23 cellular contexts compared by ENCODE assay signal in genomic region chr7:110894111-110894510, GRCh38.
A peak's percentile ranks its signal among the peaks of the same experiment; 100 is the strongest.
DNase-seq lines count a peak whose midpoint lies in the region; ATAC-seq lines count a peak whose summit lies in the region.
"Had no signal": no experiment of that assay in that cellular context is flagged by ENCODE, and none has a peak within 500 bp of the region (broad histone marks: within the 10 kb centered on the region; RNA-seq: fewer than 3 reads in every experiment).

No MANE protein-coding gene starts in this region.

- no peak overlapping the region for H2BK15ac ChIP-seq in mesenchymal stem cell (ENCODE audit: low read depth, poor library complexity, severe bottlenecking)

- no peak overlapping the region for H4K91ac ChIP-seq in mesenchymal stem cell (ENCODE audit: low read length)

- no peak overlapping the region for H2BK12ac ChIP-seq in mesenchymal stem cell (ENCODE audit: low read length in 2 of 2)

- WGBS in mesenchymal stem cell: 91% methylated on average over 1 of the region's 1 CpG

- peaks cover 7% of the 10 kb centered on the region for H3K36me3 Mint-ChIP-seq in activated naive CD4-positive, alpha-beta T cell treated with anti-CD3 and anti-CD28 coated beads, Interleukin-2, amount 50 U/mL, for 24 hours
- H3K36me3 Mint-ChIP-seq in activated naive CD4-positive, alpha-beta T cell treated with anti-CD3 and anti-CD28 coated beads for 36 hours (ENCODE audit: low read depth): peaks cover 7% of the 10 kb centered on the region
- peaks cover 12% of the 10 kb centered on the region for H3K36me3 Mint-ChIP-seq in activated T-helper 1 cell treated with anti-CD3 and anti-CD28 coated beads, Interleukin-12 subunit alpha, Interleukin-12 subunit beta, Interleukin-2, Interleukin-4 antibody, amounts not matched to agents 30 ng/mL and 10 ng/mL and 1 ng/mL, durations not matched to agents 14 hours and 24 hours and 36 hours (ENCODE audit: low read depth)
- H3K36me3 Mint-ChIP-seq in activated naive CD8-positive, alpha-beta T cell: peaks cover 12% of the 10 kb centered on the region
- no peaks in the 10 kb centered on the region for H3K36me3 Mint-ChIP-seq in stimulated activated naive B cell treated with anti-CD40 and anti-IgM and Interleukin-4, amounts not matched to agents 10 μg/mL and 1 μg/mL and 100 μg/mL, for 72 hours
- H3K36me3 Mint-ChIP-seq: CD14-positive monocyte had no signal

- H2AK5ac ChIP-seq in mesenchymal stem cell (ENCODE audit: low read length, severe bottlenecking): no peak overlapping the region

- H2AFZ ChIP-seq in mesenchymal stem cell (ENCODE audit: low read depth, low read length): no peak overlapping the region
- H2AFZ ChIP-seq: GM23248 had no signal

- no peak overlapping the region for H3K4me2 ChIP-seq in mesenchymal stem cell (ENCODE audit: low read length, poor library complexity, severe bottlenecking)
- H3K4me2 ChIP-seq: A549; BLaER1 treated with 17β-estradiol and CSF1 and Interleukin-3, amounts not matched to agents 10 nM and 100 nM had no signal

- no peak for ATAC-seq in stimulated activated naive B cell treated with anti-CD40 and anti-IgM and Interleukin-4, amounts not matched to agents 10 μg/mL and 1 μg/mL and 100 μg/mL, for 72 hours (replicated peaks)
- ATAC-seq: A549 had no signal

- H3K79me1 ChIP-seq in mesenchymal stem cell (replicated peaks; ENCODE audit: low read length, poor library complexity, severe bottlenecking): no peaks in the 10 kb centered on the region

- no peak overlapping the region for H4K8ac ChIP-seq in mesenchymal stem cell (ENCODE audit: low read length)

- H3K27ac Mint-ChIP-seq in activated naive CD4-positive, alpha-beta T cell treated with anti-CD3 and anti-CD28 coated beads, Interleukin-2, amount 50 U/mL, for 24 hours: peak overlapping the region; percentile 97
- H3K27ac Mint-ChIP-seq in activated naive CD4-positive, alpha-beta T cell treated with anti-CD3 and anti-CD28 coated beads for 36 hours: no peak overlapping the region
- peak overlapping the region; percentile 21 for H3K27ac Mint-ChIP-seq in activated T-helper 1 cell treated with anti-CD3 and anti-CD28 coated beads, Interleukin-12 subunit alpha, Interleukin-12 subunit beta, Interleukin-2, Interleukin-4 antibody, amounts not matched to agents 30 ng/mL and 10 ng/mL and 1 ng/mL, durations not matched to agents 14 hours and 24 hours and 36 hours
- H3K27ac Mint-ChIP-seq in activated naive CD8-positive, alpha-beta T cell: peak overlapping the region; percentile 71
- H3K27ac Mint-ChIP-seq in stimulated activated naive B cell treated with anti-CD40 and anti-IgM and Interleukin-4, amounts not matched to agents 10 μg/mL and 1 μg/mL and 100 μg/mL, for 72 hours: no peak overlapping the region
- H3K27ac Mint-ChIP-seq: CD14-positive monocyte; CD4-positive, alpha-beta memory T cell had no signal

- H3K9me3 Mint-ChIP-seq in activated naive CD4-positive, alpha-beta T cell treated with anti-CD3 and anti-CD28 coated beads, Interleukin-2, amount 50 U/mL, for 24 hours: peaks cover 12% of the 10 kb centered on the region
- peaks cover 12% of the 10 kb centered on the region for H3K9me3 Mint-ChIP-seq in activated naive CD4-positive, alpha-beta T cell treated with anti-CD3 and anti-CD28 coated beads for 36 hours
- peaks cover 19% of the 10 kb centered on the region for H3K9me3 Mint-ChIP-seq in activated T-helper 1 cell treated with anti-CD3 and anti-CD28 coated beads, Interleukin-12 subunit alpha, Interleukin-12 subunit beta, Interleukin-2, Interleukin-4 antibody, amounts not matched to agents 30 ng/mL and 10 ng/mL and 1 ng/mL, durations not matched to agents 14 hours and 24 hours and 36 hours
- peaks cover 8% of the 10 kb centered on the region for H3K9me3 Mint-ChIP-seq in activated naive CD8-positive, alpha-beta T cell (ENCODE audit: low read depth)
- peaks cover 4 to 5% of the 10 kb centered on the region in 2 donors for H3K9me3 Mint-ChIP-seq in stimulated activated naive B cell treated with anti-CD40 and anti-IgM and Interleukin-4, amounts not matched to agents 10 μg/mL and 1 μg/mL and 100 μg/mL, for 72 hours

- no peaks in the 10 kb centered on the region for H3K4me1 ChIP-seq in mesenchymal stem cell (ENCODE audit: control insufficient read depth, insufficient read depth, low read depth, low read length)
- H3K4me1 ChIP-seq: A549; BE2C; BLaER1 treated with 17β-estradiol and CSF1 and Interleukin-3, amounts not matched to agents 10 nM and 100 nM had no signal

- H3K27me3 Mint-ChIP-seq in activated naive CD4-positive, alpha-beta T cell treated with anti-CD3 and anti-CD28 coated beads, Interleukin-2, amount 50 U/mL, for 24 hours: no peaks in the 10 kb centered on the region
- H3K27me3 Mint-ChIP-seq in activated naive CD4-positive, alpha-beta T cell treated with anti-CD3 and anti-CD28 coated beads for 36 hours (ENCODE audit: low read depth): no peaks in the 10 kb centered on the region
- H3K27me3 Mint-ChIP-seq in activated T-helper 1 cell treated with anti-CD3 and anti-CD28 coated beads, Interleukin-12 subunit alpha, Interleukin-12 subunit beta, Interleukin-2, Interleukin-4 antibody, amounts not matched to agents 30 ng/mL and 10 ng/mL and 1 ng/mL, durations not matched to agents 14 hours and 24 hours and 36 hours (ENCODE audit: insufficient read depth): no peaks in the 10 kb centered on the region
- H3K27me3 Mint-ChIP-seq in activated naive CD8-positive, alpha-beta T cell: no peaks in the 10 kb centered on the region
- no peaks in the 10 kb centered on the region for H3K27me3 Mint-ChIP-seq in stimulated activated naive B cell treated with anti-CD40 and anti-IgM and Interleukin-4, amounts not matched to agents 10 μg/mL and 1 μg/mL and 100 μg/mL, for 72 hours
- H3K27me3 Mint-ChIP-seq: CD4-positive, alpha-beta memory T cell had no signal

- intact Hi-C loops in activated naive CD4-positive, alpha-beta T cell treated with anti-CD3 and anti-CD28 coated beads for 36 hours (cut with micrococcal nuclease): no loop called here
- intact Hi-C loops in activated T-helper 1 cell treated with anti-CD3 and anti-CD28 coated beads, Interleukin-12 subunit alpha, Interleukin-12 subunit beta, Interleukin-2, Interleukin-4 antibody, amounts not matched to agents 30 ng/mL and 10 ng/mL and 1 ng/mL, durations not matched to agents 14 hours and 24 hours and 36 hours (cut with micrococcal nuclease): loop anchor here (5.0 kb wide), 1 partner anchor 198 kb away; the partner anchor contains the start of gene LRRN3

- no peak overlapping the region for H2BK120ac ChIP-seq in mesenchymal stem cell (ENCODE audit: low read depth, low read length)

- H3K23ac ChIP-seq in mesenchymal stem cell (ENCODE audit: low read length in 2 of 2): no peak overlapping the region

- no peak overlapping the region for H3K27ac ChIP-seq in mesenchymal stem cell (ENCODE audit: low read length, poor library complexity, severe bottlenecking)
- H3K27ac ChIP-seq: A549; BLaER1 treated with 17β-estradiol and CSF1 and Interleukin-3, amounts not matched to agents 10 nM and 100 nM; GM23248 had no signal

- H3K27me3 ChIP-seq in mesenchymal stem cell (ENCODE audit: control insufficient read depth in 1 of 2, insufficient read depth in 1 of 2, low read length in 2 of 2): no peaks in the 10 kb centered on the region
- H3K27me3 ChIP-seq: BE2C; BLaER1 treated with 17β-estradiol and CSF1 and Interleukin-3, amounts not matched to agents 10 nM and 100 nM had no signal

- peak overlapping the region; percentile 23 for H3K4me3 Mint-ChIP-seq in activated naive CD4-positive, alpha-beta T cell treated with anti-CD3 and anti-CD28 coated beads, Interleukin-2, amount 50 U/mL, for 24 hours
- no peak overlapping the region for H3K4me3 Mint-ChIP-seq in activated naive CD4-positive, alpha-beta T cell treated with anti-CD3 and anti-CD28 coated beads for 36 hours
- no peak overlapping the region for H3K4me3 Mint-ChIP-seq in activated T-helper 1 cell treated with anti-CD3 and anti-CD28 coated beads, Interleukin-12 subunit alpha, Interleukin-12 subunit beta, Interleukin-2, Interleukin-4 antibody, amounts not matched to agents 30 ng/mL and 10 ng/mL and 1 ng/mL, durations not matched to agents 14 hours and 24 hours and 36 hours
- no peak overlapping the region for H3K4me3 Mint-ChIP-seq in activated naive CD8-positive, alpha-beta T cell
- H3K4me3 Mint-ChIP-seq in stimulated activated naive B cell treated with anti-CD40 and anti-IgM and Interleukin-4, amounts not matched to agents 10 μg/mL and 1 μg/mL and 100 μg/mL, for 72 hours: no peak overlapping the region
- H3K4me3 Mint-ChIP-seq: CD14-positive monocyte; CD4-positive, alpha-beta memory T cell had no signal

- H3K4ac ChIP-seq in mesenchymal stem cell (ENCODE audit: low read depth in 1 of 2, low read length in 2 of 2): no peak overlapping the region

- DNase-seq in activated naive CD4-positive, alpha-beta T cell treated with anti-CD3 and anti-CD28 coated beads for 36 hours: no peak
- DNase-seq in activated T-helper 1 cell treated with anti-CD3 and anti-CD28 coated beads, Interleukin-12 subunit alpha, Interleukin-12 subunit beta, Interleukin-2, Interleukin-4 antibody, amounts not matched to agents 30 ng/mL and 10 ng/mL and 1 ng/mL, durations not matched to agents 14 hours and 24 hours and 36 hours (ENCODE audit: low spot score): no peak
- no peak for DNase-seq in mesenchymal stem cell
- no peak for DNase-seq in activated CD4-positive, alpha-beta T cell treated with anti-CD3 and anti-CD28 coated beads, Interleukin-2, amount 50 U/mL, for 48 hours
- DNase-seq in stimulated activated naive B cell treated with anti-CD40 and anti-IgM and Interleukin-4, amounts not matched to agents 10 μg/mL and 1 μg/mL and 100 μg/mL, for 72 hours: no peak
- DNase-seq: 8988T; ACHN; AML-193; BE2C; Calu3; CD4-positive, alpha-beta memory T cell; COR-L47; DMS53; DMS79 treated with DMSO at 0.1 percent for 48 hours; GF-D8; GM23248; H7; HCEC 1CT had no signal

- H3K18ac ChIP-seq in mesenchymal stem cell (ENCODE audit: low read depth in 1 of 2, low read length in 2 of 2): no peak overlapping the region

- no peak overlapping the region for H3K4me3 ChIP-seq in mesenchymal stem cell (ENCODE audit: insufficient read depth in 1 of 2, low read depth in 1 of 2, low read length in 2 of 2)
- H3K4me3 ChIP-seq: A549; BLaER1 treated with 17β-estradiol and CSF1 and Interleukin-3, amounts not matched to agents 10 nM and 100 nM; GM23248 had no signal

- no peak overlapping the region for H3K9ac ChIP-seq in mesenchymal stem cell (ENCODE audit: low read length)
- H3K9ac ChIP-seq: BLaER1 treated with 17β-estradiol and CSF1 and Interleukin-3, amounts not matched to agents 10 nM and 100 nM; GM23248 had no signal

- H2BK5ac ChIP-seq in mesenchymal stem cell (ENCODE audit: low read depth, low read length, poor library complexity, severe bottlenecking): peak overlapping the region; percentile 70

- H3K36me3 ChIP-seq in mesenchymal stem cell (ENCODE audit: control insufficient read depth in 1 of 2, insufficient read depth in 2 of 2, low read depth in 1 of 2, low read length in 2 of 2): no peaks in the 10 kb centered on the region
- H3K36me3 ChIP-seq: BE2C; BLaER1 treated with 17β-estradiol and CSF1 and Interleukin-3, amounts not matched to agents 10 nM and 100 nM had no signal

- no peak overlapping the region for H3K14ac ChIP-seq in mesenchymal stem cell (ENCODE audit: low read length in 2 of 2)

- CTCF ChIA-PET in activated naive CD4-positive, alpha-beta T cell treated with anti-CD3 and anti-CD28 coated beads for 36 hours (lab: Charles Lee): no interaction called here

- H3K9me3 ChIP-seq in mesenchymal stem cell (ENCODE audit: control insufficient read depth, low read length): no peaks in the 10 kb centered on the region
- H3K9me3 ChIP-seq: BE2C had no signal

- H3K4me1 Mint-ChIP-seq in activated naive CD4-positive, alpha-beta T cell treated with anti-CD3 and anti-CD28 coated beads, Interleukin-2, amount 50 U/mL, for 24 hours: peaks cover 39% of the 10 kb centered on the region
- H3K4me1 Mint-ChIP-seq in activated naive CD4-positive, alpha-beta T cell treated with anti-CD3 and anti-CD28 coated beads for 36 hours (ENCODE audit: low read depth): peaks cover 14% of the 10 kb centered on the region
- peaks cover 10% of the 10 kb centered on the region for H3K4me1 Mint-ChIP-seq in activated T-helper 1 cell treated with anti-CD3 and anti-CD28 coated beads, Interleukin-12 subunit alpha, Interleukin-12 subunit beta, Interleukin-2, Interleukin-4 antibody, amounts not matched to agents 30 ng/mL and 10 ng/mL and 1 ng/mL, durations not matched to agents 14 hours and 24 hours and 36 hours (ENCODE audit: low read depth)
- H3K4me1 Mint-ChIP-seq in activated naive CD8-positive, alpha-beta T cell (ENCODE audit: low read depth): peaks cover 16% of the 10 kb centered on the region
- H3K4me1 Mint-ChIP-seq in stimulated activated naive B cell treated with anti-CD40 and anti-IgM and Interleukin-4, amounts not matched to agents 10 μg/mL and 1 μg/mL and 100 μg/mL, for 72 hours: no peaks in the 10 kb centered on the region
- H3K4me1 Mint-ChIP-seq: CD14-positive monocyte; CD4-positive, alpha-beta memory T cell had no signal

Comparison
In these comparisons a context has a peak if more than half of its experiments do, and no peak if none do; other contexts are left out.
1. H3K27ac Mint-ChIP-seq: peak in activated naive CD4-positive, alpha-beta T cell treated with anti-CD3 and anti-CD28 coated beads, Interleukin-2, amount 50 U/mL, for 24 hours (single experiment), activated T-helper 1 cell treated with anti-CD3 and anti-CD28 coated beads, Interleukin-12 subunit alpha, Interleukin-12 subunit beta, Interleukin-2, Interleukin-4 antibody, amounts not matched to agents 30 ng/mL and 10 ng/mL and 1 ng/mL, durations not matched to agents 14 hours and 24 hours and 36 hours (single experiment) and activated naive CD8-positive, alpha-beta T cell (single experiment); none in activated naive CD4-positive, alpha-beta T cell treated with anti-CD3 and anti-CD28 coated beads for 36 hours (single experiment) and stimulated activated naive B cell treated with anti-CD40 and anti-IgM and Interleukin-4, amounts not matched to agents 10 μg/mL and 1 μg/mL and 100 μg/mL, for 72 hours (single experiment).